In the genomic region with DNA sequence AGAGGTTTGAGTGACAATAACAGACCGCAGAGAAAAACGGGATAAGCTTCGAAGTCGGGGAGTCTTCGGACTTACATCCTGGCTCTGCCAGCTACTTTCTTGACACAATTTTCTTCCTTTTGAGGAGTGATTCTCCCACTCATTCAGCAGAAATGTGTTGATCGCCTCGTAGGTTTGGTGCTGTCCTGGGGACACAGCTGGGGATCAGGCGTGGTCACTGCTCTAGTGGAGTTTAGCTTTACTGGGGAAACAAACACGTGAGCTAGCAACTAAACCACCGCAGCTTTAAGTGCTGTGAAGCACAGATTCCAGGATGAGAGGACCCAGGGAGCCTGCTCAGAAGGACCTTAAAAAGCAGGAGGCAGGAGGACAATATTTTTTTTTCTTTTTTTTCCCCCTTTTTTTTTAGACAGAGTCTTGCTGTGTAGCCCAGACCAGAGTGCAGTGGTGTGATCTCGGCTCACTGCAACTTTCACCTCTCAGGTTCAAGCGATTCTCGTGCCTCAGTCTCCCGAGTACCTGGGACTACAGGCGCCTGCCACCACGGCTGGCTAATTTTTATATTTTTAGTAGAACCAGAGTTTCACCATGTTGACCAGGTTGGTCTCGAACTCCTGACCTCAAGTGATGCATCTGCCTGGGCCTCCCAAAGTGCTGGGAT, we compare ENCODE assay signal across 8 cellular contexts.
DNase-seq lines count a peak whose midpoint lies in the region; ATAC-seq, FAIRE-seq and TF ChIP-seq lines count a peak whose summit lies in the region.

No MANE protein-coding gene starts in this region.

- H3K4me1 ChIP-seq in neuron (ENCODE audit: insufficient read depth, low read length) = peaks cover 3% of the 10 kb centered on the region

- peak overlapping the region; percentile 57 for H3K4me3 ChIP-seq in neuron (ENCODE audit: low read length)

- no peak for FAIRE-seq in RCC 7860 (lab: Jason Lieb, UNC)

- ATAC-seq in GM19467 (IDR thresholded peaks at IDR 0.05; ENCODE audit: unreplicated experiment) = peak; percentile 3
- no peak for ATAC-seq in HG02642 (IDR thresholded peaks at IDR 0.05; ENCODE audit: poor library complexity, unreplicated experiment)
- no peak for ATAC-seq in HG03135 (IDR thresholded peaks at IDR 0.05; ENCODE audit: unreplicated experiment)

- TF ChIP-seq POLR2A in erythroblast (IDR thresholded peaks at IDR 0.05; ENCODE audit: low read length) = peak; percentile 25

- no peaks in the 10 kb centered on the region for H3K27me3 ChIP-seq in neuron (ENCODE audit: insufficient read depth, low read length)

- DNase-seq in RCC 7860 (ENCODE audit: low spot score) = peak; percentile 44
- no peak for DNase-seq in erythroblast (lab: John Stamatoyannopoulos, UW)
- no peak for DNase-seq in NCI-H524 (lab: John Stamatoyannopoulos, UW)
- no peak for DNase-seq in NCI-H1694 (lab: John Stamatoyannopoulos, UW)

- peaks cover 8% of the 10 kb centered on the region for H3K36me3 ChIP-seq in neuron (ENCODE audit: insufficient read depth, low read length)

- H2AFZ ChIP-seq in neuron (ENCODE audit: low read depth, low read length) = peak overlapping the region; percentile 93

- no peaks in the 10 kb centered on the region for H3K9me3 ChIP-seq in neuron (ENCODE audit: low read length)
